In genomic region chr6:10316327-10316726, GRCh38 we compare ENCODE assay signal across 11 cellular contexts.
A peak's percentile ranks its signal among the peaks of the same experiment; 100 is the strongest.
DNase-seq lines count a peak whose midpoint lies in the region; ATAC-seq and TF ChIP-seq lines count a peak whose summit lies in the region.
"Had no signal": no experiment of that assay in that cellular context is flagged by ENCODE, and none has a peak within 500 bp of the region (broad histone marks: within the 10 kb centered on the region; RNA-seq: fewer than 3 reads in every experiment).

No MANE protein-coding gene starts in this region.

- H2BK5ac ChIP-seq in mesendoderm (ENCODE audit: low read length), result no peak overlapping the region

- H3K36me3 ChIP-seq in colonic mucosa (no peaks in the 10 kb centered on the region), mesendoderm (ENCODE audit: control insufficient read depth, insufficient read depth, low read length) (no peaks in the 10 kb centered on the region)

- H3K4ac ChIP-seq in mesendoderm (ENCODE audit: low read depth, low read length), result no peak overlapping the region

- H3K9me3 Mint-ChIP-seq in neural crest cell, result no peaks in the 10 kb centered on the region

- no peak overlapping the region for H3K27ac ChIP-seq in colonic mucosa
- no peak overlapping the region for H3K27ac ChIP-seq in mesendoderm (ENCODE audit: low read depth, low read length)

- H3K79me1 ChIP-seq in mesendoderm (ENCODE audit: low read length), result no peaks in the 10 kb centered on the region

- ATAC-seq in GM19467 (IDR thresholded peaks at IDR 0.05; ENCODE audit: unreplicated experiment), result no peak
- ATAC-seq: activated CD8-positive, alpha-beta memory T cell treated with anti-CD3 and anti-CD28 coated beads, Interleukin-2, amount 10 ng/mL, durations not matched to agents 7 days and 5 days; naive thymus-derived CD8-positive, alpha-beta T cell had no signal

- no peak overlapping the region for H3K23ac ChIP-seq in mesendoderm (ENCODE audit: low read length)

- no peak overlapping the region for H4K5ac ChIP-seq in mesendoderm (ENCODE audit: low read length)

- WGBS in mesendoderm (ENCODE audit: extremely low coverage, insufficient coverage, low lambda C conversion rate), result no CpG with 5 or more reads among the region's 13 CpGs

- no peak overlapping the region for H3K56ac ChIP-seq in mesendoderm (ENCODE audit: low read length)

- H3K27me3 ChIP-seq in colonic mucosa (no peaks in the 10 kb centered on the region), mesendoderm (ENCODE audit: insufficient read depth, low read length, poor library complexity) (no peaks in the 10 kb centered on the region)

- no peak overlapping the region for H3K18ac ChIP-seq in mesendoderm (ENCODE audit: low read length)

- H3K9ac ChIP-seq in colonic mucosa (ENCODE audit: low read depth in 2 of 2, low read length in 2 of 2) (no peak overlapping the region), mesendoderm (ENCODE audit: low read length) (no peak overlapping the region)

- peaks cover 43% of the 10 kb centered on the region for H3K4me1 Mint-ChIP-seq in neural crest cell
- H3K4me1 Mint-ChIP-seq: activated CD8-positive, alpha-beta memory T cell treated with anti-CD3 and anti-CD28 coated beads, Interleukin-2, amount 10 ng/mL, durations not matched to agents 7 days and 5 days; naive thymus-derived CD8-positive, alpha-beta T cell had no signal

- peak overlapping the region; percentile 92 for H3K27ac Mint-ChIP-seq in neural crest cell (ENCODE audit: unreplicated experiment)
- H3K27ac Mint-ChIP-seq: activated CD8-positive, alpha-beta memory T cell treated with anti-CD3 and anti-CD28 coated beads, Interleukin-2, amount 10 ng/mL, durations not matched to agents 7 days and 5 days; naive thymus-derived CD8-positive, alpha-beta T cell had no signal

- intact Hi-C loops in colonic mucosa (cut with DNase I), result no loop called here

- H2BK15ac ChIP-seq in mesendoderm (replicated peaks; ENCODE audit: low read depth), result no peak overlapping the region

- H2BK120ac ChIP-seq in mesendoderm (ENCODE audit: low read depth, low read length), result no peak overlapping the region

- no peak overlapping the region for H3K4me2 ChIP-seq in mesendoderm (ENCODE audit: low read length)

- no peak overlapping the region for H2AK5ac ChIP-seq in mesendoderm (ENCODE audit: low read length)

- H3K4me3 ChIP-seq in colonic mucosa (no peak overlapping the region), mesendoderm (ENCODE audit: low read length) (no peak overlapping the region)

- no peaks in the 10 kb centered on the region for H3K27me3 Mint-ChIP-seq in neural crest cell (ENCODE audit: low read depth)
- H3K27me3 Mint-ChIP-seq: activated CD8-positive, alpha-beta memory T cell treated with anti-CD3 and anti-CD28 coated beads, Interleukin-2, amount 10 ng/mL, durations not matched to agents 7 days and 5 days had no signal

- H3K79me2 ChIP-seq in mesendoderm (ENCODE audit: control insufficient read depth, insufficient read depth, low read length), result no peaks in the 10 kb centered on the region

- H3K9me3 ChIP-seq in colonic mucosa, result no peaks in the 10 kb centered on the region

- no peaks in the 10 kb centered on the region for H3K36me3 Mint-ChIP-seq in neural crest cell (ENCODE audit: low read depth)
- H3K36me3 Mint-ChIP-seq: activated CD8-positive, alpha-beta memory T cell treated with anti-CD3 and anti-CD28 coated beads, Interleukin-2, amount 10 ng/mL, durations not matched to agents 7 days and 5 days; naive thymus-derived CD8-positive, alpha-beta T cell had no signal

- no peak for TF ChIP-seq CTCF in colonic mucosa (IDR thresholded peaks at IDR 0.05)
- TF ChIP-seq CTCF in neural crest cell (conservative IDR thresholded peaks at IDR 0.05), result no peak

- no peak overlapping the region for H4K8ac ChIP-seq in mesendoderm (ENCODE audit: low read depth, low read length)

- no peaks in the 10 kb centered on the region for H3K4me1 ChIP-seq in colonic mucosa
- H3K4me1 ChIP-seq in mesendoderm (ENCODE audit: control insufficient read depth, low read depth, low read length), result peaks cover 3% of the 10 kb centered on the region

- peak overlapping the region; percentile 36 for H3K4me3 Mint-ChIP-seq in neural crest cell
- H3K4me3 Mint-ChIP-seq: activated CD8-positive, alpha-beta memory T cell treated with anti-CD3 and anti-CD28 coated beads, Interleukin-2, amount 10 ng/mL, durations not matched to agents 7 days and 5 days; naive thymus-derived CD8-positive, alpha-beta T cell had no signal

- peak; percentile 83 for DNase-seq in Ammon's horn (ENCODE audit: low spot score)
- peak; percentile 88 for DNase-seq in NCI-H69 (lab: John Stamatoyannopoulos, UW)
- peak; percentile 17 for DNase-seq in colonic mucosa
- DNase-seq in neural crest cell (ENCODE audit: low read depth, low spot score), result peak; percentile 36
- DNase-seq in DMS79 treated with DMSO at 0.1 percent for 48 hours (lab: John Stamatoyannopoulos, UW), result no peak
- DNase-seq in mesendoderm, result no peak
- no peak for DNase-seq in NCI-H524 treated with DMSO at 0.1 percent for 48 hours (lab: John Stamatoyannopoulos, UW)
- DNase-seq: activated CD8-positive, alpha-beta memory T cell treated with anti-CD3 and anti-CD28 coated beads, Interleukin-2, amount 10 ng/mL, durations not matched to agents 7 days and 5 days; naive thymus-derived CD8-positive, alpha-beta T cell; NCI-H510A had no signal

Comparison
In these comparisons a context has a peak if more than half of its experiments do, and no peak if none do; other contexts are left out.
1. DNase-seq: peak in Ammon's horn (single experiment), NCI-H69 (single experiment), colonic mucosa (single experiment) and neural crest cell (single experiment); none in DMS79 treated with DMSO at 0.1 percent for 48 hours (single experiment), mesendoderm (single experiment) and NCI-H524 treated with DMSO at 0.1 percent for 48 hours (single experiment).